In genomic region chr2:8139668-8140202, GRCh38 we compare ENCODE assay signal across 23 cellular contexts.
DNase-seq lines count a peak whose midpoint lies in the region; ATAC-seq and TF ChIP-seq lines count a peak whose summit lies in the region.
"Had no signal": no experiment of that assay in that cellular context is flagged by ENCODE, and none has a peak within 500 bp of the region (broad histone marks: within the 10 kb centered on the region; RNA-seq: fewer than 3 reads in every experiment).

No MANE protein-coding gene starts in this region.

- H3K4me1 ChIP-seq in heart right ventricle: peaks cover 0 to 31% (median 8%) of the 10 kb centered on the region in 9 donors
- H3K4me1 ChIP-seq in right cardiac atrium (ENCODE audit: control insufficient read depth, insufficient read depth, low read length): peaks cover 4% of the 10 kb centered on the region
- peaks cover 4 to 13% (median 12%) of the 10 kb centered on the region in 4 donors for H3K4me1 ChIP-seq in esophagus muscularis mucosa
- peaks cover 19% of the 10 kb centered on the region for H3K4me1 ChIP-seq in parathyroid adenoma
- H3K4me1 ChIP-seq in uterus: peaks cover 0 to 5% of the 10 kb centered on the region in 2 donors
- H3K4me1 ChIP-seq: A549 had no signal

- no peaks in the 10 kb centered on the region for H3K27me3 ChIP-seq in heart right ventricle
- H3K27me3 ChIP-seq in right cardiac atrium (ENCODE audit: control insufficient read depth, insufficient read depth): no peaks in the 10 kb centered on the region
- H3K27me3 ChIP-seq in esophagus muscularis mucosa: no peaks in the 10 kb centered on the region
- H3K27me3 ChIP-seq in parathyroid adenoma (ENCODE audit: control insufficient read depth, insufficient read depth, low read length): no peaks in the 10 kb centered on the region
- H3K27me3 ChIP-seq in uterus: no peaks in the 10 kb centered on the region

- H3K9ac ChIP-seq in parathyroid adenoma: no peak overlapping the region

- no peak overlapping the region for H3K27ac Mint-ChIP-seq in T-helper 17 cell
- H3K27ac Mint-ChIP-seq: activated naive CD8-positive, alpha-beta T cell treated with anti-CD3 and anti-CD28 coated beads, Interleukin-2, amount 10 ng/mL, durations not matched to agents 7 days and 5 days; activated T-cell treated with anti-CD3 and anti-CD28 coated beads, Interleukin-2, amount 50 U/mL, for 72 hours; stimulated activated naive B cell treated with anti-CD40 and anti-IgM and Interleukin-4, amounts not matched to agents 10 μg/mL and 1 μg/mL and 100 μg/mL, for 72 hours had no signal

- no peaks in the 10 kb centered on the region for H3K79me2 ChIP-seq in parathyroid adenoma

- TF ChIP-seq EP300 in esophagus muscularis mucosa (IDR thresholded peaks at IDR 0.05): no peak

- H3K36me3 ChIP-seq in heart right ventricle: no peaks in the 10 kb centered on the region
- no peaks in the 10 kb centered on the region for H3K36me3 ChIP-seq in esophagus muscularis mucosa
- H3K36me3 ChIP-seq in parathyroid adenoma (ENCODE audit: control insufficient read depth, insufficient read depth, low read length): no peaks in the 10 kb centered on the region
- no peaks in the 10 kb centered on the region for H3K36me3 ChIP-seq in uterus

- H3K4me3 Mint-ChIP-seq in T-helper 17 cell: no peak overlapping the region
- H3K4me3 Mint-ChIP-seq: activated naive CD8-positive, alpha-beta T cell treated with anti-CD3 and anti-CD28 coated beads, Interleukin-2, amount 10 ng/mL, durations not matched to agents 7 days and 5 days; activated T-cell treated with anti-CD3 and anti-CD28 coated beads, Interleukin-2, amount 50 U/mL, for 72 hours; CD4-positive, CD25-positive, alpha-beta regulatory T cell; stimulated activated naive B cell treated with anti-CD40 and anti-IgM and Interleukin-4, amounts not matched to agents 10 μg/mL and 1 μg/mL and 100 μg/mL, for 72 hours had no signal

- 61 to 69% methylated on average over 2 of the region's 2 CpGs for WGBS in heart right ventricle, 2 donors
- 57% methylated on average over 2 of the region's 2 CpGs for WGBS in right cardiac atrium
- WGBS in esophagus muscularis mucosa: 69% methylated on average over 2 of the region's 2 CpGs

- H3K9me3 ChIP-seq in heart right ventricle: no peaks in the 10 kb centered on the region
- no peaks in the 10 kb centered on the region for H3K9me3 ChIP-seq in right cardiac atrium (ENCODE audit: control insufficient read depth, low read length)
- no peaks in the 10 kb centered on the region for H3K9me3 ChIP-seq in esophagus muscularis mucosa
- no peaks in the 10 kb centered on the region for H3K9me3 ChIP-seq in parathyroid adenoma (ENCODE audit: control insufficient read depth, low read length)
- H3K9me3 ChIP-seq in uterus: no peaks in the 10 kb centered on the region
- H3K9me3 ChIP-seq in T-helper 17 cell (ENCODE audit: control insufficient read depth, low read length, poor library complexity, severe bottlenecking): no peaks in the 10 kb centered on the region
- H3K9me3 ChIP-seq: mucosa of descending colon had no signal

- peak overlapping the region in 8 of 10 donors; percentile 28 to 81 (median 56) for H3K27ac ChIP-seq in heart right ventricle
- no peak overlapping the region for H3K27ac ChIP-seq in right cardiac atrium (ENCODE audit: low read length)
- H3K27ac ChIP-seq in esophagus muscularis mucosa (replicated peaks in 1 of 4): peak overlapping the region; percentile 60 to 72 (median 66)
- H3K27ac ChIP-seq in parathyroid adenoma: peak overlapping the region; percentile 77
- peak overlapping the region; percentile 69 to 85 for H3K27ac ChIP-seq in uterus
- H3K27ac ChIP-seq: A549 had no signal

- no peak for TF ChIP-seq POLR2A in esophagus muscularis mucosa (IDR thresholded peaks at IDR 0.05; ENCODE audit: low read depth)
- TF ChIP-seq POLR2A in uterus (IDR thresholded peaks at IDR 0.05): no peak

- peak overlapping the region; percentile 78 for H2AFZ ChIP-seq in parathyroid adenoma

- peaks cover 2% of the 10 kb centered on the region for H3K36me3 Mint-ChIP-seq in T-helper 17 cell (ENCODE audit: low read depth)
- H3K36me3 Mint-ChIP-seq: CD4-positive, CD25-positive, alpha-beta regulatory T cell had no signal

- H3K4me1 Mint-ChIP-seq in T-helper 17 cell: no peaks in the 10 kb centered on the region
- H3K4me1 Mint-ChIP-seq: CD4-positive, CD25-positive, alpha-beta regulatory T cell had no signal

- no peak overlapping the region for H3K4me2 ChIP-seq in parathyroid adenoma (ENCODE audit: low read length)

- ATAC-seq in heart right ventricle (no peak), right cardiac atrium (no peak), T-helper 17 cell (no peak)
- ATAC-seq: activated T-cell treated with anti-CD3 and anti-CD28 coated beads, Interleukin-2, amount 50 U/mL, for 72 hours; GM12878; mucosa of descending colon; PC-3; stimulated activated naive B cell treated with anti-CD40 and anti-IgM and Interleukin-4, amounts not matched to agents 10 μg/mL and 1 μg/mL and 100 μg/mL, for 72 hours had no signal

- intact Hi-C loops in heart right ventricle (cut with DNase I): loop anchor here in 2 of 10 donors (10.0 kb wide), 4 partner anchors 85 to 535 kb away; no protein-coding TSS in a partner anchor
- intact Hi-C loops in right cardiac atrium (cut with DNase I): no loop called here
- intact Hi-C loops in esophagus muscularis mucosa (cut with DNase I): no loop called here
- intact Hi-C loops in uterus (cut with DNase I; ENCODE audit: low total_unique reads): no loop called here

- TF ChIP-seq CTCF in heart right ventricle (IDR thresholded peaks at IDR 0.05): no peak
- TF ChIP-seq CTCF in esophagus muscularis mucosa (IDR thresholded peaks at IDR 0.05): no peak
- TF ChIP-seq CTCF in parathyroid adenoma (IDR thresholded peaks at IDR 0.05): no peak
- no peak for TF ChIP-seq CTCF in uterus (IDR thresholded peaks at IDR 0.05)

- DNase-seq in heart right ventricle (no peak), right cardiac atrium (no peak), esophagus muscularis mucosa (ENCODE audit: extremely low spot score) (no peak), uterus (no peak), NCI-H510A (lab: John Stamatoyannopoulos, UW) (no peak), T-helper 17 cell (no peak)
- no peak for DNase-seq in activated CD4-positive, alpha-beta T cell treated with anti-CD3 and anti-CD28 coated beads for 48 hours
- DNase-seq: activated CD8-positive, alpha-beta memory T cell treated with anti-CD3 and anti-CD28 coated beads for 24 hours; activated naive CD8-positive, alpha-beta T cell treated with anti-CD3 and anti-CD28 coated beads, Interleukin-2, amount 10 ng/mL, durations not matched to agents 7 days and 5 days; activated T-cell treated with anti-CD3 and anti-CD28 coated beads, Interleukin-2, amount 50 U/mL, for 72 hours; CD4-positive, CD25-positive, alpha-beta regulatory T cell; GDM1; HCEC 1CT; mucosa of descending colon; NCI-H1417 treated with DMSO at 0.1 percent for 48 hours; NCI-H2171 treated with DMSO at 0.1 percent for 48 hours; NCI-H774; PC-3; stimulated activated naive B cell treated with anti-CD40 and anti-IgM and Interleukin-4, amounts not matched to agents 10 μg/mL and 1 μg/mL and 100 μg/mL, for 72 hours had no signal

- no peaks in the 10 kb centered on the region for H3K27me3 Mint-ChIP-seq in T-helper 17 cell

- H3K4me3 ChIP-seq in heart right ventricle: no peak overlapping the region
- H3K4me3 ChIP-seq in right cardiac atrium (ENCODE audit: low read length): no peak overlapping the region
- no peak overlapping the region for H3K4me3 ChIP-seq in esophagus muscularis mucosa
- H3K4me3 ChIP-seq in parathyroid adenoma (ENCODE audit: low read depth, low read length): no peak overlapping the region
- no peak overlapping the region for H3K4me3 ChIP-seq in uterus
- H3K4me3 ChIP-seq: A549, dorsolateral prefrontal cortex, GM12878, mucosa of descending colon had no signal
